12 cellular contexts compared by ENCODE assay signal in genomic region chr9:91298304-91298703, GRCh38.
DNase-seq lines count a peak whose midpoint lies in the region; ATAC-seq and TF ChIP-seq lines count a peak whose summit lies in the region.
"Had no signal": no experiment of that assay in that cellular context is flagged by ENCODE, and none has a peak within 500 bp of the region (broad histone marks: within the 10 kb centered on the region; RNA-seq: fewer than 3 reads in every experiment).

No MANE protein-coding gene starts in this region.

- peaks cover 3% of the 10 kb centered on the region for H3K4me1 Mint-ChIP-seq in activated T-cell treated with anti-CD3 and anti-CD28 coated beads, Interleukin-2, amount 50 U/mL, for 24 hours (ENCODE audit: low read depth)
- no peaks in the 10 kb centered on the region for H3K4me1 Mint-ChIP-seq in activated T-cell treated with anti-CD3 and anti-CD28 coated beads, Interleukin-2, amount 50 U/mL, for 72 hours (ENCODE audit: low read depth)

- intact Hi-C loops in ascending aorta (cut with DNase I) (no loop called here), esophagus muscularis mucosa (cut with DNase I) (no loop called here)

- in situ Hi-C loops in SK-MEL-5 (cut with HindIII; ENCODE audit: low pct_unique_long_range_greater_than_20kb, low sequenced_read_pairs) = no loop called here

- H3K36me3 ChIP-seq in gastroesophageal sphincter = peaks cover 0 to 42% of the 10 kb centered on the region in 2 donors
- H3K36me3 ChIP-seq in subcutaneous abdominal adipose tissue (ENCODE audit: control insufficient read depth in 5 of 5, insufficient read depth in 5 of 5, low read length in 5 of 5) = peaks cover 23 to 30% (median 24%) of the 10 kb centered on the region in 5 donors
- peaks cover 19 to 33% of the 10 kb centered on the region in 2 donors for H3K36me3 ChIP-seq in ascending aorta
- peaks cover 18 to 37% (median 28%) of the 10 kb centered on the region in 4 donors for H3K36me3 ChIP-seq in esophagus muscularis mucosa
- H3K36me3 ChIP-seq: ovary had no signal

- no peak for DNase-seq in activated T-cell treated with anti-CD3 and anti-CD28 coated beads, Interleukin-2, amount 50 U/mL, for 24 hours
- no peak for DNase-seq in activated T-cell treated with anti-CD3 and anti-CD28 coated beads, Interleukin-2, amount 50 U/mL, for 72 hours
- DNase-seq in SK-MEL-5 (ENCODE audit: low read depth, low spot score) (peak; percentile 55), ascending aorta (ENCODE audit: low spot score in 2 of 2) (no peak), esophagus muscularis mucosa (ENCODE audit: extremely low spot score) (no peak)
- DNase-seq in stimulated activated CD4-positive, alpha-beta T cell treated with anti-CD3 and anti-CD28 coated beads, Interleukin-4, amount 100 ng/mL, for 1 hour = no peak
- DNase-seq: DMS153, NCI-H526 treated with DMSO at 0.1 percent for 48 hours, ovary had no signal

- TF ChIP-seq CTCF in gastroesophageal sphincter (IDR thresholded peaks at IDR 0.05) (no peak), ascending aorta (IDR thresholded peaks at IDR 0.05) (no peak), esophagus muscularis mucosa (IDR thresholded peaks at IDR 0.05) (no peak)

- no peak overlapping the region for H3K4me3 Mint-ChIP-seq in activated T-cell treated with anti-CD3 and anti-CD28 coated beads, Interleukin-2, amount 50 U/mL, for 24 hours
- H3K4me3 Mint-ChIP-seq in activated T-cell treated with anti-CD3 and anti-CD28 coated beads, Interleukin-2, amount 50 U/mL, for 72 hours = no peak overlapping the region

- H3K9me3 ChIP-seq in gastroesophageal sphincter = no peaks in the 10 kb centered on the region
- no peaks in the 10 kb centered on the region for H3K9me3 ChIP-seq in subcutaneous abdominal adipose tissue (ENCODE audit: control insufficient read depth in 5 of 5, low read length in 5 of 5)
- H3K9me3 ChIP-seq in ascending aorta = no peaks in the 10 kb centered on the region
- no peaks in the 10 kb centered on the region for H3K9me3 ChIP-seq in esophagus muscularis mucosa
- H3K9me3 ChIP-seq: ovary, tibial nerve had no signal

- no peaks in the 10 kb centered on the region for H3K27me3 ChIP-seq in gastroesophageal sphincter
- no peaks in the 10 kb centered on the region for H3K27me3 ChIP-seq in subcutaneous abdominal adipose tissue (ENCODE audit: control insufficient read depth in 5 of 5, insufficient read depth in 4 of 5, low read length in 5 of 5)
- H3K27me3 ChIP-seq in ascending aorta = no peaks in the 10 kb centered on the region
- no peaks in the 10 kb centered on the region for H3K27me3 ChIP-seq in esophagus muscularis mucosa
- H3K27me3 ChIP-seq: ovary, tibial nerve had no signal

- TF ChIP-seq POLR2A in gastroesophageal sphincter (IDR thresholded peaks at IDR 0.05) (no peak), esophagus muscularis mucosa (IDR thresholded peaks at IDR 0.05; ENCODE audit: low read depth) (no peak)

- H3K4me1 ChIP-seq in gastroesophageal sphincter = peaks cover 8 to 53% (median 8%) of the 10 kb centered on the region in 3 donors
- H3K4me1 ChIP-seq in subcutaneous abdominal adipose tissue (ENCODE audit: control insufficient read depth in 5 of 5, insufficient read depth in 5 of 5, low read length in 5 of 5) = peaks cover 0 to 30% (median 20%) of the 10 kb centered on the region in 5 donors
- peaks cover 8 to 21% of the 10 kb centered on the region in 2 donors for H3K4me1 ChIP-seq in ascending aorta
- H3K4me1 ChIP-seq in esophagus muscularis mucosa = peaks cover 19 to 52% (median 39%) of the 10 kb centered on the region in 4 donors

- 57 to 72% methylated on average over 2 of the region's 2 CpGs for WGBS in gastroesophageal sphincter (ENCODE audit: low coverage in 1 of 2), 2 donors
- WGBS in esophagus muscularis mucosa = 68% methylated on average over 2 of the region's 2 CpGs

- TF ChIP-seq EP300 in gastroesophageal sphincter (IDR thresholded peaks at IDR 0.05) (no peak), esophagus muscularis mucosa (IDR thresholded peaks at IDR 0.05) (no peak)

- H3K27ac Mint-ChIP-seq in activated T-cell treated with anti-CD3 and anti-CD28 coated beads, Interleukin-2, amount 50 U/mL, for 24 hours = peak overlapping the region; percentile 22
- H3K27ac Mint-ChIP-seq in activated T-cell treated with anti-CD3 and anti-CD28 coated beads, Interleukin-2, amount 50 U/mL, for 72 hours = no peak overlapping the region

- ATAC-seq in activated T-cell treated with anti-CD3 and anti-CD28 coated beads, Interleukin-2, amount 50 U/mL, for 72 hours (replicated peaks in 1 of 2) = no peak
- peak; percentile 29 for ATAC-seq in gastroesophageal sphincter

- no peaks in the 10 kb centered on the region for H3K27me3 Mint-ChIP-seq in activated T-cell treated with anti-CD3 and anti-CD28 coated beads, Interleukin-2, amount 50 U/mL, for 24 hours
- no peaks in the 10 kb centered on the region for H3K27me3 Mint-ChIP-seq in activated T-cell treated with anti-CD3 and anti-CD28 coated beads, Interleukin-2, amount 50 U/mL, for 72 hours (ENCODE audit: low read depth)

- H3K9me3 Mint-ChIP-seq in activated T-cell treated with anti-CD3 and anti-CD28 coated beads, Interleukin-2, amount 50 U/mL, for 24 hours = no peaks in the 10 kb centered on the region
- no peaks in the 10 kb centered on the region for H3K9me3 Mint-ChIP-seq in activated T-cell treated with anti-CD3 and anti-CD28 coated beads, Interleukin-2, amount 50 U/mL, for 72 hours

- no peak overlapping the region for H3K9ac ChIP-seq in subcutaneous abdominal adipose tissue (ENCODE audit: low read length in 5 of 5)

- H3K4me3 ChIP-seq in gastroesophageal sphincter = no peak overlapping the region
- no peak overlapping the region for H3K4me3 ChIP-seq in subcutaneous abdominal adipose tissue (ENCODE audit: low read depth in 1 of 5, low read length in 5 of 5)
- no peak overlapping the region for H3K4me3 ChIP-seq in ascending aorta
- no peak overlapping the region for H3K4me3 ChIP-seq in esophagus muscularis mucosa
- H3K4me3 ChIP-seq: ovary, tibial nerve had no signal

- peaks cover 74% of the 10 kb centered on the region for H3K36me3 Mint-ChIP-seq in activated T-cell treated with anti-CD3 and anti-CD28 coated beads, Interleukin-2, amount 50 U/mL, for 24 hours (ENCODE audit: low read depth)
- H3K36me3 Mint-ChIP-seq in activated T-cell treated with anti-CD3 and anti-CD28 coated beads, Interleukin-2, amount 50 U/mL, for 72 hours (ENCODE audit: insufficient read depth in 2 of 2) = peaks cover 22 to 45% of the 10 kb centered on the region in 2 donors

- H3K27ac ChIP-seq in gastroesophageal sphincter (peak overlapping the region in 1 of 4 donors; percentile 16), subcutaneous abdominal adipose tissue (ENCODE audit: low read depth, low read length) (peak overlapping the region; percentile 4), ascending aorta (no peak overlapping the region), esophagus muscularis mucosa (replicated peaks in 1 of 4) (peak overlapping the region in 2 of 4 donors; percentile 22 to 31)
